Comparison of ENCODE assay signal across 8 cellular contexts in the genomic region with DNA sequence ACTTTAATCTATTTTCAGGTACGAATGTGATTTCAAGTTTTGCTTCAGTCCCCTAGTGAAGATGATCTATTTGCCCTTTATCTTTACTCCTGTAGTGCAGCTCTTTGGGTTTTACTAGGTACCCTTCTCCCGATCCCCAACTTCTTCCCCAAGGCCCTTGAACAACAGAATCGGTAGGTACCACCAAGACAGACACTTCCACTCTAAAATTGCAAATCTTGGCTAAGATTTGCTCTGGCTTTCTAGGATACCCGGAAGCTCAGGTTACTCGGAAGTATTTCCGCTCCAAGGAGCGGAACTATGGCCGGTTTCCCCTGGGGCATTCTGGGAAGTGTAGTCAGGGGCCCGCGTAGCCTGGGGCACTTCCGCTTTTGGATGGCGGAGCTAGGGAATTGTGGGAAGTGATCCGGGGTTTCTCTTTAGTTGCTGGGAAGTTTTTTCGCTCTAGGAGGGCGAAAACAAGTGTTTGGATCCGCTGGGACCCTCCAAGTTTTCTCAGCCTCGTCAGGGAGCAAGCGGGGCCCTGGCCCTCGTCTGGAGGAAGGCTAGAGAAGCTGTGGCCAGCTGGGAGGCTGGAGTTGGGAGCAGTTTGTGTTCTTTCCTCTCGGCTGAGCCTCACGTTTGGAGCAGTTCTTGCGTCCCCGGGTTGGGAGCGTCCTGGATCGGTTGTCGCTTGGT. TPM values are rescaled to one million over a fixed set of nuclear protein-coding genes. Genes with fewer than 3 reads are reported as not detected.
DNase-seq lines count a peak whose midpoint lies in the region; ATAC-seq and TF ChIP-seq lines count a peak whose summit lies in the region.

No MANE protein-coding gene starts in this region.

- peaks cover 0 to 16% (median 8%) of the 10 kb centered on the region in 9 donors for H3K4me1 ChIP-seq in heart right ventricle

- 4% methylated on average over 26 of the region's 26 CpGs for WGBS in heart right ventricle, 2 donors

- H3K9me3 Mint-ChIP-seq in HFFc6 (no peaks in the 10 kb centered on the region; the same call in 1 of the 2 replicates), type B pancreatic cell (peaks cover 5% of the 10 kb centered on the region)

- H3K4me3 ChIP-seq in heart right ventricle = peak overlapping the region; percentile 58 to 95 (median 76)

- no peaks in the 10 kb centered on the region for H3K36me3 ChIP-seq in heart right ventricle

- H3K27me3 ChIP-seq in heart right ventricle = peaks cover 0 to 5% (median 0%) of the 10 kb centered on the region in 7 donors

- peaks cover 0 to 31% (median 0%) of the 10 kb centered on the region in 11 donors for H3K9me3 ChIP-seq in heart right ventricle

- peak; percentile 94 to 98 (median 97) for ATAC-seq in heart right ventricle

- H3K36me3 Mint-ChIP-seq in HFFc6 (ENCODE audit: low read depth) (peaks cover 4% of the 10 kb centered on the region; the same call in 1 of the 2 replicates), type B pancreatic cell (peaks cover 4% of the 10 kb centered on the region)

- H3K4me3 Mint-ChIP-seq in HFFc6 = peak overlapping the region; percentile 94
- peak overlapping the region; percentile 95 for H3K4me3 Mint-ChIP-seq in type B pancreatic cell

- H3K27me3 Mint-ChIP-seq in HFFc6 (ENCODE audit: insufficient read depth) = no peaks in the 10 kb centered on the region; the same call in 1 of the 2 replicates
- H3K27me3 Mint-ChIP-seq in type B pancreatic cell = peaks cover 4% of the 10 kb centered on the region

- TF ChIP-seq CTCF in HFFc6 (IDR thresholded peaks at IDR 0.05) (no peak), heart right ventricle (IDR thresholded peaks at IDR 0.05) (no peak), type B pancreatic cell (conservative IDR thresholded peaks at IDR 0.05) (no peak)

- peak; percentile 94 for DNase-seq in GM03348 (ENCODE audit: low spot score)
- peak; percentile 88 for DNase-seq in HFFc6
- peak; percentile 70 for DNase-seq in NCI-H1092 (lab: John Stamatoyannopoulos, UW)
- peak; percentile 46 to 89 (median 65) for DNase-seq in T-helper 1 cell
- peak; percentile 65 for DNase-seq in amniotic stem cell (lab: John Stamatoyannopoulos, UW)
- peak; percentile 86 to 94 for DNase-seq in heart right ventricle
- DNase-seq in pons (ENCODE audit: low spot score) = peak; percentile 94
- peak; percentile 92 for DNase-seq in type B pancreatic cell (ENCODE audit: extremely low spot score, unreplicated experiment)

- H3K27ac Mint-ChIP-seq in HFFc6 (peak overlapping the region; percentile 89), type B pancreatic cell (peak overlapping the region; percentile 90)

- intact Hi-C loops in heart right ventricle (cut with DNase I) = loop anchor here in 4 of 10 donors (1.0 to 5.0 kb wide), 4 partner anchors 40 to 95 kb away; a partner anchor contains a TSS

- H3K27ac ChIP-seq in heart right ventricle = peak overlapping the region; percentile 88 to 96 (median 93)

- H3K4me1 Mint-ChIP-seq in HFFc6 (ENCODE audit: low read depth) (peaks cover 22% of the 10 kb centered on the region), type B pancreatic cell (ENCODE audit: unreplicated experiment) (peaks cover 5% of the 10 kb centered on the region)

RNA-seq across cellular contexts. Expression of a gene that starts 5.1 kb away (rescaled TPM):
- 10 to 100 TPM; 11.6 to 13.4 (median 12.9) TPM for total RNA-seq in HFFc6 (2021; fragmentation: NEBNext Ultra II Directional; extraction: Animal tissue kit (Norgen Biotek cat#: 25700))
- total RNA-seq in heart right ventricle (10 to 100 TPM; 10.6 to 18.1 (median 12.6) TPM), type B pancreatic cell (ENCODE audit: low replicate concordance) (21.3 and 32.1 TPM in 2 replicates)
- polyA plus RNA-seq in heart right ventricle = 1 to 10 TPM; 4.0 to 4.5 TPM

RNA-seq across cellular contexts. Expression of a gene that starts 42.4 kb away (rescaled TPM):
- 10 to 100 TPM; 20.8 to 25.7 (median 22.6) TPM for total RNA-seq in HFFc6 (2021; fragmentation: NEBNext Ultra II Directional; extraction: Animal tissue kit (Norgen Biotek cat#: 25700))
- 10 to 100 TPM; 17.0 to 30.6 (median 22.6) TPM for total RNA-seq in heart right ventricle
- 10 to 100 TPM; 14.6 to 15.8 TPM for polyA plus RNA-seq in heart right ventricle
- 25.1 and 28.8 TPM in 2 replicates for total RNA-seq in type B pancreatic cell (ENCODE audit: low replicate concordance)

RNA-seq across cellular contexts. Expression of a gene that starts 52.4 kb away (rescaled TPM):
- total RNA-seq in HFFc6 (2021; fragmentation: NEBNext Ultra II Directional; extraction: Animal tissue kit (Norgen Biotek cat#: 25700)) = 1 to 10 TPM in 1 of 6 experiments, under 1 TPM in 5; 0.36 to 1.2 (median 0.68) TPM
- 10 to 100 TPM in 1 of 10 donors, 1 to 10 TPM in 9; 4.9 to 10.2 (median 6.8) TPM for total RNA-seq in heart right ventricle
- polyA plus RNA-seq in heart right ventricle = 1 to 10 TPM in 1 of 2 donors, under 1 TPM in 1; 0.67 to 6.0 TPM
- total RNA-seq in type B pancreatic cell (ENCODE audit: low replicate concordance) = 3.2 and 4.4 TPM in 2 replicates

Comparison
In these comparisons a context has a peak if more than half of its experiments do, and no peak if none do; other contexts are left out.
1. Peak in every context shown above with its lines: DNase-seq, ATAC-seq, H3K4me3 ChIP-seq and H3K27ac ChIP-seq.